15 cellular contexts compared by ENCODE assay signal in the genomic region with DNA sequence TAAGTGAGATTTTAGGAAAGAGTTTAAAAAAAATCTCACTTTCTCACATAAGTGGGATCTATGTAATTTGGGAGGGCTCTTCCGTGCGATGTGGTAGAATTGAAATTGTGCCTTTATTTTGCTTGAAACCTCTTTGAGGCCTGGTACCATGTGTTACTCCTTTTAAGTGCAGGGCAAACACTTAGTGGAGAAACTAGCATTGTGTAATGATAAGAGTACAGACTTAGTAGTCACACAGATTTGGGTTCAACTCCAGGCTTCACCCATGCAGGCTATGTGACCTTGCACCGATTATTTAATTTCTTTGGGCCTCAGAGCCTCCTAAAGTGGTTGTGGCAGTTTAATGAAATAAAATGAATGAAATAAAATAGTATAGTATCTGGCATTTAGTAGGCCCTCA. TPM values are rescaled to one million over a fixed set of nuclear protein-coding genes. Genes with fewer than 3 reads are reported as not detected.
DNase-seq lines count a peak whose midpoint lies in the region; ATAC-seq and TF ChIP-seq lines count a peak whose summit lies in the region.
"Had no signal": no experiment of that assay in that cellular context is flagged by ENCODE, and none has a peak within 500 bp of the region (broad histone marks: within the 10 kb centered on the region; RNA-seq: fewer than 3 reads in every experiment).

No MANE protein-coding gene starts in this region.

- no peaks in the 10 kb centered on the region for H3K27me3 Mint-ChIP-seq in CD4-positive, alpha-beta memory T cell
- H3K27me3 Mint-ChIP-seq in activated naive CD8-positive, alpha-beta T cell, result no peaks in the 10 kb centered on the region
- H3K27me3 Mint-ChIP-seq in naive thymus-derived CD8-positive, alpha-beta T cell, result no peaks in the 10 kb centered on the region

- H3K4me2 ChIP-seq in KMS-11 (peak overlapping the region; percentile 94), trophoblast cell (ENCODE audit: low read length) (no peak overlapping the region)

- no peak overlapping the region for H2AK5ac ChIP-seq in trophoblast cell (ENCODE audit: low read length)

- H2BK120ac ChIP-seq in trophoblast cell (ENCODE audit: insufficient read depth, low read length, poor library complexity), result no peak overlapping the region

- H3K9me3 ChIP-seq in CD4-positive, alpha-beta memory T cell (ENCODE audit: control insufficient read depth in 1 of 2, low read length in 2 of 2), result no peaks in the 10 kb centered on the region
- no peaks in the 10 kb centered on the region for H3K9me3 ChIP-seq in trophoblast cell (ENCODE audit: insufficient read depth, low read depth, low read length)

- TF ChIP-seq CTCF in KMS-11 (conservative IDR thresholded peaks at IDR 0.05; ENCODE audit: low read depth, low read length), result no peak

- H2AFZ ChIP-seq in KMS-11 (ENCODE audit: low read depth) (no peak overlapping the region), trophoblast cell (ENCODE audit: insufficient read depth, low read length, poor library complexity) (no peak overlapping the region)

- WGBS in trophoblast cell (ENCODE audit: extremely low coverage, insufficient coverage, insufficient read length), result no CpG with 5 or more reads among the region's 3 CpGs

- H3K9ac ChIP-seq in KMS-11 (no peak overlapping the region), trophoblast cell (ENCODE audit: low read length) (no peak overlapping the region)

- no peak for ATAC-seq in naive thymus-derived CD8-positive, alpha-beta T cell
- no peak for ATAC-seq in GM21423 (IDR thresholded peaks at IDR 0.05; ENCODE audit: unreplicated experiment)
- ATAC-seq: HepG2 had no signal

- H3K4me3 Mint-ChIP-seq in CD4-positive, alpha-beta memory T cell, result peak overlapping the region in 7 of 8 donors; percentile 39 to 99 (median 58)
- H3K4me3 Mint-ChIP-seq in activated naive CD8-positive, alpha-beta T cell, result peak overlapping the region; percentile 96
- peak overlapping the region in 9 of 10 donors; percentile 39 to 99 (median 90) for H3K4me3 Mint-ChIP-seq in naive thymus-derived CD8-positive, alpha-beta T cell

- H3K36me3 ChIP-seq in CD4-positive, alpha-beta memory T cell (ENCODE audit: insufficient read depth, low read length), result peaks cover 36% of the 10 kb centered on the region
- H3K36me3 ChIP-seq in KMS-11 (ENCODE audit: insufficient read depth) (peaks cover 29% of the 10 kb centered on the region; the same call in 1 of the 2 replicates), trophoblast cell (ENCODE audit: control insufficient read depth in 1 of 2, insufficient read depth in 2 of 2, low read length in 2 of 2) (peaks cover 17 to 24% of the 10 kb centered on the region in 2 experiments)

- no peak overlapping the region for H4K12ac ChIP-seq in trophoblast cell (ENCODE audit: low read depth, low read length)

- H3K14ac ChIP-seq in trophoblast cell (ENCODE audit: low read length), result no peak overlapping the region

- peaks cover 17 to 41% (median 27%) of the 10 kb centered on the region in 4 donors for H3K4me1 Mint-ChIP-seq in CD4-positive, alpha-beta memory T cell
- peaks cover 38% of the 10 kb centered on the region for H3K4me1 Mint-ChIP-seq in activated naive CD8-positive, alpha-beta T cell (ENCODE audit: low read depth)
- H3K4me1 Mint-ChIP-seq in naive thymus-derived CD8-positive, alpha-beta T cell, result peaks cover 12 to 36% (median 28%) of the 10 kb centered on the region in 4 donors

- H3K23ac ChIP-seq in trophoblast cell (ENCODE audit: low read length), result no peak overlapping the region

- no peak overlapping the region for H3K4ac ChIP-seq in trophoblast cell (ENCODE audit: low read depth, low read length)

- POLR2A ChIA-PET in CD4-positive, alpha-beta memory T cell (lab: Charles Lee; ENCODE audit: partially characterized antibody), result interaction anchor here (3.8 to 4.2 kb wide), 2 partner anchors 22 to 105 kb away, joined by 43 to 45 read pairs; partner anchors contain the start of genes CHRNA5 and IREB2
- POLR2A ChIA-PET in naive thymus-derived CD8-positive, alpha-beta T cell (lab: Charles Lee), result interaction anchor here (0.8 kb wide), 1 partner anchor 35 kb away, joined by 3 read pairs; the partner anchor contains the start of gene HYKK

- no peak overlapping the region for H3K18ac ChIP-seq in trophoblast cell (ENCODE audit: low read length)

- H2BK5ac ChIP-seq in trophoblast cell (ENCODE audit: low read depth, low read length, poor library complexity), result no peak overlapping the region

- CTCF ChIA-PET in CD4-positive, alpha-beta memory T cell (lab: Charles Lee; ENCODE audit: partially characterized antibody), result interaction anchor here (1.0 kb wide), 1 partner anchor 10 kb away, joined by 3 read pairs; no protein-coding TSS in a partner anchor

- peaks cover 30% of the 10 kb centered on the region for H3K4me1 ChIP-seq in CD4-positive, alpha-beta memory T cell (ENCODE audit: insufficient read depth, low read length)
- peaks cover 77% of the 10 kb centered on the region for H3K4me1 ChIP-seq in KMS-11 (ENCODE audit: low read depth, poor library complexity, severe bottlenecking)
- no peaks in the 10 kb centered on the region for H3K4me1 ChIP-seq in trophoblast cell (ENCODE audit: control insufficient read depth in 1 of 2, insufficient read depth in 2 of 2, low read length in 2 of 2)

- H4K8ac ChIP-seq in trophoblast cell (ENCODE audit: low read depth, low read length), result no peak overlapping the region

- peaks cover 5% of the 10 kb centered on the region for H3K79me1 ChIP-seq in trophoblast cell (ENCODE audit: low read length)

- DNase-seq in CD4-positive, alpha-beta memory T cell, result no peak
- no peak for DNase-seq in naive thymus-derived CD8-positive, alpha-beta T cell
- no peak for DNase-seq in NCI-H2227 treated with DMSO at 0.1 percent for 48 hours (lab: John Stamatoyannopoulos, UW)
- DNase-seq in NCI-H1048 (lab: John Stamatoyannopoulos, UW), result no peak
- DNase-seq in trophoblast cell, result no peak
- DNase-seq: COR-L47; NCI-H1694 treated with DMSO at 0.1 percent for 48 hours; NCI-H526 treated with DMSO at 0.1 percent for 48 hours; RPMI8226; stimulated activated naive CD4-positive, alpha-beta T cell treated with Interleukin-2 at 50 U/mL for 16 hours had no signal

- peaks cover 16 to 63% of the 10 kb centered on the region in 2 donors for H3K36me3 Mint-ChIP-seq in CD4-positive, alpha-beta memory T cell
- H3K36me3 Mint-ChIP-seq in activated naive CD8-positive, alpha-beta T cell, result peaks cover 11% of the 10 kb centered on the region
- peaks cover 4 to 57% (median 11%) of the 10 kb centered on the region in 3 donors for H3K36me3 Mint-ChIP-seq in naive thymus-derived CD8-positive, alpha-beta T cell

- peaks cover 0 to 7% (median 0%) of the 10 kb centered on the region in 8 donors for H3K9me3 Mint-ChIP-seq in CD4-positive, alpha-beta memory T cell
- no peaks in the 10 kb centered on the region for H3K9me3 Mint-ChIP-seq in activated naive CD8-positive, alpha-beta T cell (ENCODE audit: low read depth)
- no peaks in the 10 kb centered on the region for H3K9me3 Mint-ChIP-seq in naive thymus-derived CD8-positive, alpha-beta T cell

- H3K27ac Mint-ChIP-seq in CD4-positive, alpha-beta memory T cell, result peak overlapping the region in 6 of 7 donors; percentile 52 to 90 (median 76)
- H3K27ac Mint-ChIP-seq in activated naive CD8-positive, alpha-beta T cell, result peak overlapping the region; percentile 79
- peak overlapping the region in 8 of 10 donors; percentile 40 to 99 (median 58) for H3K27ac Mint-ChIP-seq in naive thymus-derived CD8-positive, alpha-beta T cell

- H3K27ac ChIP-seq in CD4-positive, alpha-beta memory T cell (ENCODE audit: low read depth, low read length), result peak overlapping the region; percentile 97
- peak overlapping the region; percentile 96; the same call in 1 of the 2 replicates for H3K27ac ChIP-seq in KMS-11
- no peak overlapping the region for H3K27ac ChIP-seq in trophoblast cell (ENCODE audit: low read depth, low read length)

- H3K4me3 ChIP-seq in CD4-positive, alpha-beta memory T cell (ENCODE audit: low read length in 2 of 2), result no peak overlapping the region
- no peak overlapping the region for H3K4me3 ChIP-seq in KMS-11 (IDR thresholded peaks at IDR 0.05; ENCODE audit: insufficient read depth, low read depth, low read length)
- H3K4me3 ChIP-seq in trophoblast cell (ENCODE audit: low read depth, low read length), result no peak overlapping the region
- H3K4me3 ChIP-seq: lung had no signal

- no peak overlapping the region for H2BK12ac ChIP-seq in trophoblast cell (ENCODE audit: low read length)

- no peak overlapping the region for H4K91ac ChIP-seq in trophoblast cell (ENCODE audit: low read depth, low read length)

- H4K20me1 ChIP-seq in KMS-11 (ENCODE audit: insufficient read depth), result no peaks in the 10 kb centered on the region

- H3K79me2 ChIP-seq in KMS-11 (ENCODE audit: insufficient read depth, low read depth) (peaks cover 67% of the 10 kb centered on the region), trophoblast cell (ENCODE audit: control insufficient read depth, insufficient read depth, low read length, poor library complexity) (peaks cover 5% of the 10 kb centered on the region)

- intact Hi-C loops in CD4-positive, alpha-beta memory T cell (cut with micrococcal nuclease), result no loop called here

- no peaks in the 10 kb centered on the region for H3K27me3 ChIP-seq in CD4-positive, alpha-beta memory T cell (ENCODE audit: insufficient read depth, low read length)
- H3K27me3 ChIP-seq in KMS-11 (ENCODE audit: insufficient read depth, low read depth) (no peaks in the 10 kb centered on the region), trophoblast cell (ENCODE audit: insufficient read depth, low read length) (no peaks in the 10 kb centered on the region)

RNA-seq across cellular contexts. Expression of gene PSMA4, which starts 2.4 kb away (rescaled TPM):
- total RNA-seq in CD4-positive, alpha-beta memory T cell, result 10 to 100 TPM; 89.8 to 91.7 TPM
- polyA plus RNA-seq in CD4-positive, alpha-beta memory T cell, result 100 to 1,000 TPM; 211 to 279 TPM
- total RNA-seq in naive thymus-derived CD8-positive, alpha-beta T cell, result 10 to 100 TPM; 87.0 to 92.5 TPM
- polyA plus RNA-seq in naive thymus-derived CD8-positive, alpha-beta T cell, result 100 to 1,000 TPM; 170 to 218 (median 190) TPM
- 499 and 508 TPM in 2 replicates for polyA plus RNA-seq in trophoblast cell (2013)

RNA-seq across cellular contexts. Expression of gene CHRNA5, which starts 22.7 kb away (rescaled TPM):
- total RNA-seq in CD4-positive, alpha-beta memory T cell, result 1 to 10 TPM; 1.3 to 1.6 TPM
- under 1 TPM; 0.07 to 0.76 TPM for polyA plus RNA-seq in CD4-positive, alpha-beta memory T cell
- 1 to 10 TPM; 1.3 TPM for total RNA-seq in naive thymus-derived CD8-positive, alpha-beta T cell
- under 1 TPM in 2 of 3 donors, not detected in 1; 0.34 to 0.47 TPM for polyA plus RNA-seq in naive thymus-derived CD8-positive, alpha-beta T cell
- polyA plus RNA-seq in trophoblast cell (2013), result 1.3 and 2.0 TPM in 2 replicates

RNA-seq across cellular contexts. Expression of gene HYKK, which starts 35.3 kb away (rescaled TPM):
- total RNA-seq in CD4-positive, alpha-beta memory T cell, result 1 to 10 TPM; 4.8 to 5.7 TPM
- 1 to 10 TPM; 1.8 to 5.4 TPM for polyA plus RNA-seq in CD4-positive, alpha-beta memory T cell
- 1 to 10 TPM; 3.6 to 3.8 TPM for total RNA-seq in naive thymus-derived CD8-positive, alpha-beta T cell
- 1 to 10 TPM; 3.0 to 5.9 (median 4.1) TPM for polyA plus RNA-seq in naive thymus-derived CD8-positive, alpha-beta T cell
- 0.49 and 0.55 TPM in 2 replicates for polyA plus RNA-seq in trophoblast cell (2013)
